ENCODE assay signal across 26 cellular contexts in genomic region chr2:20541651-20542050, GRCh38.
"Had no signal": no experiment of that assay in that cellular context is flagged by ENCODE, and none has a peak within 500 bp of the region (broad histone marks: within the 10 kb centered on the region; RNA-seq: fewer than 3 reads in every experiment).

No MANE protein-coding gene starts in this region.

- H3K9me3 Mint-ChIP-seq: activated CD4-positive, alpha-beta memory T cell treated with anti-CD3 and anti-CD28 coated beads, Interleukin-2, amount 10 ng/mL, durations not matched to agents 7 days and 5 days; activated CD4-positive, alpha-beta T cell treated with anti-CD3 and anti-CD28 coated beads, Interleukin-2, amount 10 ng/mL, durations not matched to agents 7 days and 5 days; activated naive CD4-positive, alpha-beta T cell treated with anti-CD3 and anti-CD28 coated beads, Interleukin-2, amount 50 U/mL, for 24 hours; activated naive CD8-positive, alpha-beta T cell treated with anti-CD3 and anti-CD28 coated beads, Interleukin-2, amount 50 U/mL, for 24 hours; activated T-cell treated with anti-CD3 and anti-CD28 coated beads, Interleukin-2, amount 50 U/mL, for 4 hours; activated T-helper 2 cell treated with anti-CD3 and anti-CD28 coated beads, Interferon-gamma antibody, Interleukin-2, Interleukin-4, amounts not matched to agents 10 μg/mL and 5 μg/mL and 100 μg/mL, durations not matched to agents 14 hours and 24 hours and 36 hours; central memory CD8-positive, alpha-beta T cell; T-helper 1 cell treated with Interleukin-12 subunit alpha and Interleukin-12 subunit beta and Interleukin-4 antibody, amounts not matched to agents 30 μg/mL and 1 μg/mL, for 36 hours had no signal

- ATAC-seq: activated CD4-positive, CD25-positive, alpha-beta regulatory T cell treated with anti-CD3 and anti-CD28 coated beads, Interleukin-2, amount 50 U/mL, for 24 hours; activated naive CD8-positive, alpha-beta T cell treated with anti-CD3 and anti-CD28 coated beads, Interleukin-2, amount 50 U/mL, for 24 hours; activated T-cell treated with anti-CD3 and anti-CD28 coated beads, Interleukin-2, amount 50 U/mL, for 4 hours; left lung; lower lobe of right lung; right cardiac atrium had no signal

- H3K9me3 ChIP-seq: left lung, transverse colon, uterus had no signal

- H3K4me3 ChIP-seq: esophagus squamous epithelium, left lung, lower lobe of right lung, transverse colon, uterus had no signal

- H3K36me3 Mint-ChIP-seq: activated naive CD4-positive, alpha-beta T cell treated with anti-CD3 and anti-CD28 coated beads, Interleukin-2, amount 50 U/mL, for 24 hours; naive B cell had no signal

- H3K27me3 ChIP-seq: esophagus squamous epithelium, left lung, transverse colon, uterus had no signal

- H3K27me3 Mint-ChIP-seq: activated naive CD4-positive, alpha-beta T cell treated with anti-CD3 and anti-CD28 coated beads, Interleukin-2, amount 50 U/mL, for 24 hours; activated naive CD8-positive, alpha-beta T cell treated with anti-CD3 and anti-CD28 coated beads, Interleukin-2, amount 50 U/mL, for 24 hours had no signal

- H3K4me1 ChIP-seq: left lung, lower lobe of right lung, transverse colon, uterus had no signal

- H3K27ac Mint-ChIP-seq: activated CD4-positive, alpha-beta memory T cell treated with anti-CD3 and anti-CD28 coated beads, Interleukin-2, amount 10 ng/mL, durations not matched to agents 7 days and 5 days; activated CD4-positive, alpha-beta T cell treated with anti-CD3 and anti-CD28 coated beads, Interleukin-2, amount 10 ng/mL, durations not matched to agents 7 days and 5 days; activated naive CD4-positive, alpha-beta T cell treated with anti-CD3 and anti-CD28 coated beads, Interleukin-2, amount 50 U/mL, for 24 hours; activated naive CD8-positive, alpha-beta T cell treated with anti-CD3 and anti-CD28 coated beads, Interleukin-2, amount 50 U/mL, for 24 hours; activated T-helper 2 cell treated with anti-CD3 and anti-CD28 coated beads, Interferon-gamma antibody, Interleukin-2, Interleukin-4, amounts not matched to agents 10 μg/mL and 5 μg/mL and 100 μg/mL, durations not matched to agents 14 hours and 24 hours and 36 hours; dendritic cell treated with granulocyte-macrophage colony-stimulating factor and Interleukin-4, amounts not matched to agents 40 ng/mL and 50 ng/mL, for 4 days; naive B cell; T-helper 1 cell treated with Interleukin-12 subunit alpha and Interleukin-12 subunit beta and Interleukin-4 antibody, amounts not matched to agents 30 μg/mL and 1 μg/mL, for 36 hours had no signal

- H3K4me1 Mint-ChIP-seq: activated CD4-positive, alpha-beta T cell treated with anti-CD3 and anti-CD28 coated beads, Interleukin-2, amount 10 ng/mL, durations not matched to agents 7 days and 5 days; activated naive CD4-positive, alpha-beta T cell treated with anti-CD3 and anti-CD28 coated beads, Interleukin-2, amount 50 U/mL, for 24 hours; activated naive CD8-positive, alpha-beta T cell treated with anti-CD3 and anti-CD28 coated beads, Interleukin-2, amount 50 U/mL, for 24 hours; central memory CD8-positive, alpha-beta T cell; naive B cell had no signal

- FAIRE-seq: islet of Langerhans, TTC549 had no signal

- DNase-seq: activated CD4-positive, alpha-beta memory T cell treated with anti-CD3 and anti-CD28 coated beads, Interleukin-2, amount 10 ng/mL, durations not matched to agents 7 days and 5 days; activated CD4-positive, alpha-beta T cell treated with anti-CD3 and anti-CD28 coated beads, Interleukin-2, amount 10 ng/mL, durations not matched to agents 7 days and 5 days; activated naive CD8-positive, alpha-beta T cell treated with anti-CD3 and anti-CD28 coated beads, Interleukin-2, amount 50 U/mL, for 24 hours; activated T-cell treated with anti-CD3 and anti-CD28 coated beads, Interleukin-2, amount 50 U/mL, for 4 hours; amygdala; esophagus squamous epithelium; foreskin melanocyte; lower lobe of right lung; naive B cell; right cardiac atrium; stimulated activated CD4-positive, alpha-beta T cell treated with anti-CD3 and anti-CD28 coated beads, Interleukin-2, amount 100 ng/mL, for 48 hours; stimulated activated naive CD4-positive, alpha-beta T cell treated with Interleukin-2 at 50 U/mL for 16 hours; T-helper 9 cell; transverse colon; uterus had no signal

- H3K36me3 ChIP-seq: esophagus squamous epithelium, left lung, lower lobe of right lung, transverse colon, uterus had no signal

- H3K27ac ChIP-seq: epithelial cell of prostate, esophagus squamous epithelium, left lung, lower lobe of right lung, transverse colon, uterus, VCaP had no signal

- H3K4me3 Mint-ChIP-seq: activated CD4-positive, alpha-beta memory T cell treated with anti-CD3 and anti-CD28 coated beads, Interleukin-2, amount 10 ng/mL, durations not matched to agents 7 days and 5 days; activated CD4-positive, alpha-beta T cell treated with anti-CD3 and anti-CD28 coated beads, Interleukin-2, amount 10 ng/mL, durations not matched to agents 7 days and 5 days; activated naive CD4-positive, alpha-beta T cell treated with anti-CD3 and anti-CD28 coated beads, Interleukin-2, amount 50 U/mL, for 24 hours; activated naive CD8-positive, alpha-beta T cell treated with anti-CD3 and anti-CD28 coated beads, Interleukin-2, amount 50 U/mL, for 24 hours; activated T-cell treated with anti-CD3 and anti-CD28 coated beads, Interleukin-2, amount 50 U/mL, for 4 hours; central memory CD8-positive, alpha-beta T cell; dendritic cell treated with granulocyte-macrophage colony-stimulating factor and Interleukin-4, amounts not matched to agents 40 ng/mL and 50 ng/mL, for 4 days; naive B cell; T-helper 1 cell treated with Interleukin-12 subunit alpha and Interleukin-12 subunit beta and Interleukin-4 antibody, amounts not matched to agents 30 μg/mL and 1 μg/mL, for 36 hours had no signal
